Comparison of ENCODE assay signal across 1 cellular context in genomic region chr6:89145962-89146747, GRCh38.
TF ChIP-seq lines count a peak whose summit lies in the region.

TSS of gene PM20D2 (plus strand) at chr6:89146055. CDS start at chr6:89146145, 90 bp downstream.

TF ChIP-seq in GM12878, 131 proteins besides CTCF, POLR2A, EP300 and RAD21 (continued from another document and continues in another):
- TF ChIP-seq E2F8 (IDR thresholded peaks at IDR 0.05; ENCODE audit: low read depth, partially characterized antibody): no peak
- TF ChIP-seq SP1 (IDR thresholded peaks at IDR 0.05; ENCODE audit: low read depth, low read length): no peak
- no peak for TF ChIP-seq TCF7 (IDR thresholded peaks at IDR 0.05; ENCODE audit: borderline replicate concordance)
- TF ChIP-seq SUZ12 (IDR thresholded peaks at IDR 0.05; ENCODE audit: unreplicated experiment): no peak
- TF ChIP-seq ZNF622 (IDR thresholded peaks at IDR 0.05): no peak
- TF ChIP-seq CBFB (IDR thresholded peaks at IDR 0.05; ENCODE audit: low read depth): no peak
- no peak for TF ChIP-seq IRF3 (IDR thresholded peaks at IDR 0.05)
- no peak for TF ChIP-seq HSF1 (IDR thresholded peaks at IDR 0.05; ENCODE audit: low read depth, low read length)
- 0 out of 2 replicates have a peak, but pooled peaks have one; percentile 26 for TF ChIP-seq ZNF592 (IDR thresholded peaks at IDR 0.05)
- no peak for TF ChIP-seq CREM (IDR thresholded peaks at IDR 0.05; ENCODE audit: low read depth)
- no peak for TF ChIP-seq ATF7 (IDR thresholded peaks at IDR 0.05; ENCODE audit: low read depth)
- TF ChIP-seq SRF (IDR thresholded peaks at IDR 0.05; ENCODE audit: low read depth in 2 of 2, low read length in 2 of 2): no peak
- no peak for TF ChIP-seq PKNOX1 (IDR thresholded peaks at IDR 0.05)
- TF ChIP-seq TAF1 (IDR thresholded peaks at IDR 0.05; ENCODE audit: borderline replicate concordance, low read depth, low read length): no peak
- no peak for TF ChIP-seq PBX3 (IDR thresholded peaks at IDR 0.05; ENCODE audit: insufficient replicate concordance, low read depth, low read length)
- peak; percentile 47 for TF ChIP-seq BCL3 (IDR thresholded peaks at IDR 0.05; ENCODE audit: borderline replicate concordance, insufficient read depth, low read depth, low read length, poor library complexity, severe bottlenecking)
- no peak for TF ChIP-seq RUNX3 (IDR thresholded peaks at IDR 0.05; ENCODE audit: low read length)
- no peak for TF ChIP-seq SIN3A (IDR thresholded peaks at IDR 0.05; ENCODE audit: low read depth, low read length)
- TF ChIP-seq CREB1 (IDR thresholded peaks at IDR 0.05; ENCODE audit: low read depth): no peak
- no peak for TF ChIP-seq ELK1 (IDR thresholded peaks at IDR 0.05; ENCODE audit: low read depth, low read length)
- no peak for TF ChIP-seq EZH2 (IDR thresholded peaks at IDR 0.05; ENCODE audit: borderline replicate concordance, control insufficient read depth, low read depth, low read length)
- TF ChIP-seq USF2 (IDR thresholded peaks at IDR 0.05; ENCODE audit: borderline replicate concordance, low read depth, low read length): no peak
- no peak for TF ChIP-seq RAD51 (IDR thresholded peaks at IDR 0.05)
- TF ChIP-seq CEBPB (IDR thresholded peaks at IDR 0.05; ENCODE audit: borderline replicate concordance in 1 of 2, low read depth in 2 of 2, low read length in 2 of 2): no peak
- TF ChIP-seq CUX1 (IDR thresholded peaks at IDR 0.05; ENCODE audit: insufficient replicate concordance, low read depth, low read length): no peak
- no peak for TF ChIP-seq RELA (IDR thresholded peaks at IDR 0.05; ENCODE audit: borderline replicate concordance, partially characterized antibody)
- TF ChIP-seq CHD2 (IDR thresholded peaks at IDR 0.05; ENCODE audit: borderline replicate concordance, low read depth, low read length): no peak
- no peak for TF ChIP-seq NFIC (IDR thresholded peaks at IDR 0.05; ENCODE audit: low read depth, low read length)
- no peak for TF ChIP-seq E4F1 (IDR thresholded peaks at IDR 0.05; ENCODE audit: borderline replicate concordance, partially characterized antibody)
- TF ChIP-seq SREBF1 (IDR thresholded peaks at IDR 0.05; ENCODE audit: low read length): no peak
- TF ChIP-seq KDM1A (IDR thresholded peaks at IDR 0.05; ENCODE audit: borderline replicate concordance): no peak
- no peak for TF ChIP-seq TCF12 (IDR thresholded peaks at IDR 0.05; ENCODE audit: low read depth, low read length)
